Comparison of ENCODE assay signal across 1 cellular context in genomic region chr16:71894921-71895678, GRCh38.
TF ChIP-seq lines count a peak whose summit lies in the region.

Gene IST1, plus strand, starts transcription at chr16:71895531. Its CDS starts 20,110 bp downstream, at chr16:71915641.

TF ChIP-seq in GM12878, 131 proteins besides CTCF, POLR2A, EP300 and RAD21 (continued from another document and continues in another):
- TF ChIP-seq CUX1 (IDR thresholded peaks at IDR 0.05; ENCODE audit: insufficient replicate concordance, low read depth, low read length) (no peak), KAT2A (conservative IDR thresholded peaks at IDR 0.05; ENCODE audit: control insufficient read depth, low read depth, low read length) (no peak), BRCA1 (IDR thresholded peaks at IDR 0.05; ENCODE audit: low read depth, low read length) (no peak), KLF5 (IDR thresholded peaks at IDR 0.05; ENCODE audit: partially characterized antibody) (peak; percentile 73), E2F4 (IDR thresholded peaks at IDR 0.05; ENCODE audit: low read depth, low read length) (no peak), NFXL1 (IDR thresholded peaks at IDR 0.05; ENCODE audit: borderline replicate concordance) (no peak), EGR1 (IDR thresholded peaks at IDR 0.05; ENCODE audit: borderline replicate concordance in 1 of 2, low read depth in 2 of 2, low read length in 2 of 2) (peak in 1 of 2 experiments; percentile 44; a peak in 1 of 3 replicates), E4F1 (IDR thresholded peaks at IDR 0.05; ENCODE audit: borderline replicate concordance, partially characterized antibody) (peak; percentile 16), LARP7 (IDR thresholded peaks at IDR 0.05) (peak; percentile 78; the same call in 1 of the 2 replicates), MAX (IDR thresholded peaks at IDR 0.05; ENCODE audit: low read depth, low read length) (peak; percentile 89), SUZ12 (IDR thresholded peaks at IDR 0.05; ENCODE audit: unreplicated experiment) (no peak), MXI1 (IDR thresholded peaks at IDR 0.05; ENCODE audit: low read depth, low read length) (peak; percentile 87), RAD51 (IDR thresholded peaks at IDR 0.05) (peak; percentile 42; the same call in 1 of the 2 replicates), HDGF (IDR thresholded peaks at IDR 0.05) (peak; percentile 63; the same call in 1 of the 2 replicates), ATF3 (IDR thresholded peaks at IDR 0.05; ENCODE audit: borderline replicate concordance, extremely low read depth, low read depth, low read length) (no peak), IRF4 (IDR thresholded peaks at IDR 0.05; ENCODE audit: low read depth, low read length) (0 out of 2 replicates have a peak, but pooled peaks have one; percentile 9), JUND (IDR thresholded peaks at IDR 0.05; ENCODE audit: low read depth, low read length) (0 out of 2 replicates have a peak, but pooled peaks have one; percentile 10), HDAC2 (IDR thresholded peaks at IDR 0.05) (no peak), SRF (IDR thresholded peaks at IDR 0.05; ENCODE audit: low read depth in 2 of 2, low read length in 2 of 2) (0 out of 4 replicates have a peak, but pooled peaks of 1 of the 2 experiments have one; percentile 30), NRF1 (conservative IDR thresholded peaks at IDR 0.05; ENCODE audit: low read depth, low read length) (peak; percentile 20; the same call in 1 of the 2 replicates), SIN3A (IDR thresholded peaks at IDR 0.05; ENCODE audit: low read depth, low read length) (peak; percentile 58; the same call in 1 of the 2 replicates), BCL3 (IDR thresholded peaks at IDR 0.05; ENCODE audit: borderline replicate concordance, insufficient read depth, low read depth, low read length, poor library complexity, severe bottlenecking) (peak; percentile 80), NBN (IDR thresholded peaks at IDR 0.05) (peak; percentile 85), SMAD1 (IDR thresholded peaks at IDR 0.05; ENCODE audit: low read depth, partially characterized antibody) (peak; percentile 45), ESRRA (IDR thresholded peaks at IDR 0.05; ENCODE audit: low read length) (peak; percentile 56), ZNF687 (IDR thresholded peaks at IDR 0.05) (no peak; the same call in none of the 2 replicates), YBX1 (IDR thresholded peaks at IDR 0.05) (no peak), MLLT1 (IDR thresholded peaks at IDR 0.05) (peak; percentile 56), BACH1 (IDR thresholded peaks at IDR 0.05; ENCODE audit: borderline replicate concordance) (no peak; the same call in none of the 2 replicates), RCOR1 (conservative IDR thresholded peaks at IDR 0.05; ENCODE audit: low read depth, low read length) (no peak), HCFC1 (IDR thresholded peaks at IDR 0.05; ENCODE audit: low read length) (peak; percentile 33; the same call in 1 of the 2 replicates), FOXM1 (IDR thresholded peaks at IDR 0.05; ENCODE audit: low read depth, low read length) (peak; percentile 30; the same call in 1 of the 2 replicates), REST (IDR thresholded peaks at IDR 0.05; ENCODE audit: low read depth, low read length) (0 out of 2 replicates have a peak, but pooled peaks have one; percentile 22), TCF12 (IDR thresholded peaks at IDR 0.05; ENCODE audit: low read depth, low read length) (peak; percentile 82), CBX3 (IDR thresholded peaks at IDR 0.05; ENCODE audit: borderline replicate concordance, low read depth) (no peak), YY1 (IDR thresholded peaks at IDR 0.05; ENCODE audit: low read depth, low read length) (peak; percentile 98), MTA3 (IDR thresholded peaks at IDR 0.05; ENCODE audit: borderline replicate concordance, low read length) (no peak), SP1 (IDR thresholded peaks at IDR 0.05; ENCODE audit: low read depth, low read length) (peak; percentile 87), TAF1 (IDR thresholded peaks at IDR 0.05; ENCODE audit: borderline replicate concordance, low read depth, low read length) (peak; percentile 93)
